ENCODE assay signal across 8 cellular contexts in the genomic region with DNA sequence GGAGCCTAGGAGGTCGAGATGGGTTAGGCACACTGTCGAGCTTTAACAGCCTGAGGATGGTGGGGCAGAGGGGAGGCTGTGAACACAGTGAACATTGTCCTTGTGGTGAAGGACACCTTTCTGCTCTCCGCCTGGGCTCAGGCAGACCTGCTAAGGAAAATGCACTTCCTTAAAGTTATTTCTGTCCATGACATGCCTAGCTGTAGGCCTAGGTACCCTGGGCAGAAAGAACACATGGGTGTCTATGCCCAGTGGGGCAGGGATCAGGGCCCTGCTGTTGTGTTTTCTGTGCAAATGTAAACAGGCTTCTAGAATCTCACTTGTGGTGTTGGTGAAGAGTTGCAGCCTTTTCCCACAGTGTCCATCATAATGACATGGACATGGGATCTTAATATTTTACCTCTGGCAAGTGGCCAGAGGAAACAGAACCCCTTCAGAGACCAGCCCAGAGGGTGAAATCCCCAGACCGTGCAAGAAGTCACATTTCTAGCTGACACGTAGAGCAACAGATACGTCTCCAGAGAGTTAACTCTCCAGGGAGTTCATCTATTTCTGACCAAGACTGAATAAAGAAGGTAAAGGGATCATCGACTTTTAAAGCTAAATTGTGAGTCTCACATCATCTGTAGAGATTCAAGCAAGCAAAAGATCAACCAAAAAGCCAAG.
DNase-seq lines count a peak whose midpoint lies in the region; ATAC-seq and TF ChIP-seq lines count a peak whose summit lies in the region.

No MANE protein-coding gene starts in this region.

- CTCF ChIA-PET in naive thymus-derived CD4-positive, alpha-beta T cell (lab: Charles Lee) = no interaction called here

- H3K9me3 ChIP-seq in Karpas-422 (ENCODE audit: low read length) (no peaks in the 10 kb centered on the region), lung (ENCODE audit: control insufficient read depth in 2 of 2, insufficient read depth in 1 of 2, low read length in 1 of 2) (no peaks in the 10 kb centered on the region)
- no peaks in the 10 kb centered on the region for H3K9me3 ChIP-seq in naive thymus-derived CD4-positive, alpha-beta T cell (ENCODE audit: control insufficient read depth in 2 of 3, low read length in 3 of 3)

- no peaks in the 10 kb centered on the region for H3K9me2 ChIP-seq in Karpas-422 (replicated peaks; ENCODE audit: insufficient read depth, low read length)

- H3K79me2 ChIP-seq in Karpas-422 (ENCODE audit: low read length) = no peaks in the 10 kb centered on the region

- H3K4me3 ChIP-seq in Karpas-422 (ENCODE audit: low read length) (peak overlapping the region; percentile 55), lung (no peak overlapping the region)
- no peak overlapping the region for H3K4me3 ChIP-seq in naive thymus-derived CD4-positive, alpha-beta T cell (ENCODE audit: low read length)

- intact Hi-C loops in naive thymus-derived CD4-positive, alpha-beta T cell (cut with micrococcal nuclease) = no loop called here

- WGBS in lung, 2 donors = 49 to 64% methylated on average over 7 of the region's 7 CpGs

- peak overlapping the region; percentile 65 for H3K9ac ChIP-seq in Karpas-422 (ENCODE audit: low read length)

- TF ChIP-seq CTCF in GM10266 (IDR thresholded peaks at IDR 0.05; ENCODE audit: control insufficient read depth, insufficient read depth, low read depth, missing control alignments) (no peak), lung (IDR thresholded peaks at IDR 0.05; ENCODE audit: control extremely low read depth, extremely low read depth) (no peak)

- peaks cover 20 to 53% (median 23%) of the 10 kb centered on the region in 7 donors for H3K4me1 Mint-ChIP-seq in naive thymus-derived CD4-positive, alpha-beta T cell

- H3K9me3 Mint-ChIP-seq in naive thymus-derived CD4-positive, alpha-beta T cell = no peaks in the 10 kb centered on the region

- POLR2A ChIA-PET in naive thymus-derived CD4-positive, alpha-beta T cell (lab: Charles Lee) = no interaction called here

- peak overlapping the region in 2 of 9 donors; percentile 33 to 34 for H3K27ac Mint-ChIP-seq in naive thymus-derived CD4-positive, alpha-beta T cell

- H3K4me1 ChIP-seq in Karpas-422 (ENCODE audit: low read length) (peaks cover 85% of the 10 kb centered on the region), lung (ENCODE audit: control insufficient read depth in 2 of 2, insufficient read depth in 2 of 2, low read length in 2 of 2) (peaks cover 25 to 63% of the 10 kb centered on the region in 2 donors)
- peaks cover 0 to 16% of the 10 kb centered on the region in 2 donors for H3K4me1 ChIP-seq in naive thymus-derived CD4-positive, alpha-beta T cell (ENCODE audit: control insufficient read depth in 2 of 2, insufficient read depth in 2 of 2, low read length in 2 of 2)

- peaks cover 0 to 4% (median 0%) of the 10 kb centered on the region in 5 donors for H3K36me3 Mint-ChIP-seq in naive thymus-derived CD4-positive, alpha-beta T cell

- H3K36me3 ChIP-seq in Karpas-422 (ENCODE audit: insufficient read depth, low read length) (no peaks in the 10 kb centered on the region), lung (ENCODE audit: control insufficient read depth in 2 of 2, insufficient read depth in 2 of 2, low read length in 2 of 2) (no peaks in the 10 kb centered on the region)
- H3K36me3 ChIP-seq in naive thymus-derived CD4-positive, alpha-beta T cell (ENCODE audit: control insufficient read depth in 2 of 3, insufficient read depth in 3 of 3, low read length in 3 of 3) = no peaks in the 10 kb centered on the region

- no peak overlapping the region for H2AFZ ChIP-seq in Karpas-422 (ENCODE audit: low read length)

- H4K20me1 ChIP-seq in Karpas-422 (ENCODE audit: insufficient read depth, low read depth, low read length) = no peaks in the 10 kb centered on the region

- DNase-seq in GM10266 (ENCODE audit: extremely low spot score) (peak; percentile 59), Karpas-422 (peak; percentile 96), lung (ENCODE audit: low spot score) (no peak), A172 (ENCODE audit: low spot score) (no peak), globus pallidus (ENCODE audit: low spot score) (no peak)
- no peak for DNase-seq in naive thymus-derived CD4-positive, alpha-beta T cell
- no peak for DNase-seq in activated CD4-positive, CD25-positive, alpha-beta regulatory T cell treated with anti-CD3 and anti-CD28 coated beads, Interleukin-2, amount 50 U/mL, for 72 hours

- H3K4me2 ChIP-seq in Karpas-422 (ENCODE audit: low read depth, low read length, poor library complexity, severe bottlenecking) = peak overlapping the region; percentile 76

- no peaks in the 10 kb centered on the region for H3K27me3 ChIP-seq in Karpas-422 (ENCODE audit: low read length)
- no peaks in the 10 kb centered on the region for H3K27me3 ChIP-seq in lung (ENCODE audit: control insufficient read depth, insufficient read depth)
- H3K27me3 ChIP-seq in naive thymus-derived CD4-positive, alpha-beta T cell (ENCODE audit: control insufficient read depth in 2 of 2, insufficient read depth in 2 of 2, low read length in 2 of 2) = no peaks in the 10 kb centered on the region

- ATAC-seq in GM21717 (IDR thresholded peaks at IDR 0.05; ENCODE audit: unreplicated experiment) (peak; percentile 65), lung (ENCODE audit: insufficient read depth, low FRiP score) (no peak)
- no peak for ATAC-seq in naive thymus-derived CD4-positive, alpha-beta T cell

- no peak overlapping the region for H3K4me3 Mint-ChIP-seq in naive thymus-derived CD4-positive, alpha-beta T cell

- H3K27me3 Mint-ChIP-seq in naive thymus-derived CD4-positive, alpha-beta T cell = no peaks in the 10 kb centered on the region

- H3K27ac ChIP-seq in Karpas-422 (ENCODE audit: low read length) (peak overlapping the region; percentile 98), lung (ENCODE audit: low read depth in 1 of 2, low read length in 1 of 2) (peak overlapping the region; percentile 77 to 85)
- no peak overlapping the region for H3K27ac ChIP-seq in naive thymus-derived CD4-positive, alpha-beta T cell (ENCODE audit: low read depth, low read length)

Comparison
In these comparisons a context has a peak if more than half of its experiments do, and no peak if none do; other contexts are left out.
1. DNase-seq: peak in GM10266 (single experiment) and Karpas-422 (single experiment); none in lung (single experiment), A172 (single experiment), naive thymus-derived CD4-positive, alpha-beta T cell (0 of 9), activated CD4-positive, CD25-positive, alpha-beta regulatory T cell treated with anti-CD3 and anti-CD28 coated beads, Interleukin-2, amount 50 U/mL, for 72 hours (single experiment) and globus pallidus (single experiment).